32 cellular contexts compared by ENCODE assay signal in genomic region chr19:22918221-22918620, GRCh38.
"Had no signal": no experiment of that assay in that cellular context is flagged by ENCODE, and none has a peak within 500 bp of the region (broad histone marks: within the 10 kb centered on the region; RNA-seq: fewer than 3 reads in every experiment).

No MANE protein-coding gene starts in this region.

- H3K4me3 Mint-ChIP-seq: naive B cell; naive thymus-derived CD8-positive, alpha-beta T cell; natural killer cell treated with Interleukin-12 subunit alpha and Interleukin-12 subunit beta and Interleukin-15 and Interleukin-18, amount 100 ng/mL, for 72 hours; nephron progenitor cell; neural crest cell; stimulated activated memory B cell treated with anti-CD40 and anti-IgM and Interleukin-4, amounts not matched to agents 10 μg/mL and 1 μg/mL and 100 μg/mL, for 72 hours; stimulated activated naive CD8-positive, alpha-beta T cell treated with anti-CD3 and anti-CD28 coated beads, Interleukin-15, amount 100 ng/mL, for 72 hours had no signal

- H3K36me3 Mint-ChIP-seq: naive B cell; natural killer cell treated with Interleukin-12 subunit alpha and Interleukin-12 subunit beta and Interleukin-15 and Interleukin-18, amount 100 ng/mL, for 72 hours; stimulated activated memory B cell treated with anti-CD40 and anti-IgM and Interleukin-4, amounts not matched to agents 10 μg/mL and 1 μg/mL and 100 μg/mL, for 72 hours had no signal

- H3K4me1 Mint-ChIP-seq: naive B cell; naive thymus-derived CD8-positive, alpha-beta T cell; nephron progenitor cell; neural crest cell; stimulated activated memory B cell treated with anti-CD40 and anti-IgM and Interleukin-4, amounts not matched to agents 10 μg/mL and 1 μg/mL and 100 μg/mL, for 72 hours; stimulated activated naive CD8-positive, alpha-beta T cell treated with anti-CD3 and anti-CD28 coated beads, Interleukin-15, amount 100 ng/mL, for 72 hours had no signal

- H3K79me2 ChIP-seq: parathyroid adenoma had no signal

- DNase-seq: naive B cell; naive thymus-derived CD8-positive, alpha-beta T cell; nephron progenitor cell; nucleus accumbens; ovary; posterior cingulate gyrus; psoas muscle; right cardiac atrium; spleen; stimulated activated CD4-positive, alpha-beta T cell treated with anti-CD3 and anti-CD28 coated beads, Interleukin-12 subunit alpha, Interleukin-12 subunit beta, amount 100 ng/mL, for 4 hours; stimulated activated CD4-positive, alpha-beta T cell treated with anti-CD3 and anti-CD28 coated beads, Interleukin-1b, Interleukin-23, amount 100 ng/mL, for 48 hours; stimulated activated CD4-positive, alpha-beta T cell treated with anti-CD3 and anti-CD28 coated beads, Interleukin-4, amount 100 ng/mL, for 1 hour; stimulated activated CD4-positive, alpha-beta T cell treated with anti-CD3 and anti-CD28 coated beads, Interleukin-4, amount 100 ng/mL, for 4 hours; stimulated activated CD8-positive, alpha-beta memory T cell treated with anti-CD3 and anti-CD28 coated beads, Interleukin-4, amount 100 ng/mL, for 48 hours; stimulated activated naive CD4-positive, alpha-beta T cell; stimulated activated naive CD8-positive, alpha-beta T cell treated with anti-CD3 and anti-CD28 coated beads, Interleukin-15, amount 100 ng/mL, for 72 hours; stimulated activated naive CD8-positive, alpha-beta T cell treated with anti-CD3 and anti-CD28 coated beads, Interleukin-15, Interleukin-2, amounts not matched to agents 100 U/mL and 50 U/mL, for 24 hours; substantia nigra; testis; tibial artery; transverse colon; upper lobe of left lung had no signal

- H3K27ac Mint-ChIP-seq: naive thymus-derived CD8-positive, alpha-beta T cell; natural killer cell treated with Interleukin-12 subunit alpha and Interleukin-12 subunit beta and Interleukin-15 and Interleukin-18, amount 100 ng/mL, for 72 hours; nephron progenitor cell; progenitor cell of endocrine pancreas; stimulated activated memory B cell treated with anti-CD40 and anti-IgM and Interleukin-4, amounts not matched to agents 10 μg/mL and 1 μg/mL and 100 μg/mL, for 72 hours; stimulated activated naive CD8-positive, alpha-beta T cell treated with anti-CD3 and anti-CD28 coated beads, Interleukin-15, amount 100 ng/mL, for 72 hours had no signal

- H3K9me3 ChIP-seq: neutrophil, psoas muscle, suprapubic skin, testis, tibial artery, vagina had no signal

- H3K4me3 ChIP-seq: ovary, psoas muscle, skin epidermis, smooth muscle cell, spleen, suprapubic skin, testis, tibial artery, transverse colon, upper lobe of left lung, vagina had no signal

- H3K27me3 ChIP-seq: neutrophil, ovary, spleen, suprapubic skin, testis, tibial artery, transverse colon, upper lobe of left lung, vagina had no signal

- H3K4me1 ChIP-seq: parathyroid adenoma, psoas muscle, spleen, suprapubic skin, testis, tibial artery, transverse colon, upper lobe of left lung, vagina had no signal

- H2AFZ ChIP-seq: parathyroid adenoma had no signal

- H3K36me3 ChIP-seq: neutrophil, ovary, spleen, suprapubic skin, tibial artery, transverse colon, upper lobe of left lung, vagina had no signal

- H3K9ac ChIP-seq: parathyroid adenoma had no signal

- H3K27me3 Mint-ChIP-seq: naive B cell; naive thymus-derived CD8-positive, alpha-beta T cell; natural killer cell treated with Interleukin-12 subunit alpha and Interleukin-12 subunit beta and Interleukin-15 and Interleukin-18, amount 100 ng/mL, for 72 hours; progenitor cell of endocrine pancreas; stimulated activated memory B cell treated with anti-CD40 and anti-IgM and Interleukin-4, amounts not matched to agents 10 μg/mL and 1 μg/mL and 100 μg/mL, for 72 hours; stimulated activated naive CD8-positive, alpha-beta T cell treated with anti-CD3 and anti-CD28 coated beads, Interleukin-15, amount 100 ng/mL, for 72 hours had no signal

- H3K4me2 ChIP-seq: smooth muscle cell had no signal

- H3K27ac ChIP-seq: neutrophil, ovary, parathyroid adenoma, psoas muscle, skin epidermis, spleen, suprapubic skin, testis, tibial artery, transverse colon, upper lobe of left lung, vagina had no signal
